Comparison of ENCODE assay signal across 11 cellular contexts in the genomic region with DNA sequence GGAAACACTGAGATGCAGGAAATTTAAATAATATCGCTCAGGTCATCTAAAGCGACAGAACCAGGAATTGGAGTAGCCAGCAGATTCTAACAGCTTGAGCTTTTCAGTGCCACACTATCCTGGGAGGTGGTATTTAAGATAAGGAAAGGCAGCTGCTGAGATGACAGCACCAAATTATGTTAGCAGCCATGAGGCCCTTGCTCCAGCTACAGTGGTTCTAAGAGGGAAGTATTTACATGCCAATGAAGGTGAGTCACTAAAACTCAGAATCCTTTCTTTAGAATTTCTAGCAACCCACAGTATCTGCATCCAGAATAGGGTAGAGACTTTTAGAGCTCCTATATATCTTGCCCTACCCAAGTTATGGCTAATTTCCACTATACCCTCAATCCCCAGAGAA.
DNase-seq lines count a peak whose midpoint lies in the region; TF ChIP-seq lines count a peak whose summit lies in the region.
"Had no signal": no experiment of that assay in that cellular context is flagged by ENCODE, and none has a peak within 500 bp of the region (broad histone marks: within the 10 kb centered on the region; RNA-seq: fewer than 3 reads in every experiment).

No MANE protein-coding gene starts in this region.

- no peak overlapping the region for H3K4me3 ChIP-seq in brain microvascular endothelial cell (ENCODE audit: low read depth, low read length)

- H3K27me3 Mint-ChIP-seq in HFFc6 (ENCODE audit: insufficient read depth): no peaks in the 10 kb centered on the region; the same call in 1 of the 2 replicates

- DNase-seq in A172 (ENCODE audit: low spot score) (peak; percentile 64), HFFc6 (peak; percentile 62), brain microvascular endothelial cell (peak; percentile 56), iris pigment epithelial cell (ENCODE audit: low read depth) (peak; percentile 71), NCI-H187 (lab: John Stamatoyannopoulos, UW) (no peak), NAMALWA (ENCODE audit: low spot score) (no peak), NCI-H2029 treated with DMSO at 0.1 percent for 48 hours (lab: John Stamatoyannopoulos, UW) (no peak)
- no peak for DNase-seq in activated CD8-positive, alpha-beta memory T cell treated with anti-CD3 and anti-CD28 coated beads, Interleukin-2, amount 50 U/mL, for 4 hours
- DNase-seq: hippocampal formation, NCI-H1105 treated with DMSO at 0.1 percent for 48 hours, occipital lobe had no signal

- H3K4me1 Mint-ChIP-seq in HFFc6 (ENCODE audit: low read depth): peaks cover 37% of the 10 kb centered on the region

- TF ChIP-seq CTCF in HFFc6 (IDR thresholded peaks at IDR 0.05) (no peak), brain microvascular endothelial cell (IDR thresholded peaks at IDR 0.05; ENCODE audit: low read depth, low read length, missing control alignments) (no peak)

- H3K27me3 ChIP-seq in brain microvascular endothelial cell (replicated peaks): no peaks in the 10 kb centered on the region

- in situ Hi-C loops in brain microvascular endothelial cell (cut with HindIII; ENCODE audit: low pct_ligation_motif_present, low sequenced_read_pairs): no loop called here

- no peaks in the 10 kb centered on the region for H3K36me3 Mint-ChIP-seq in HFFc6 (ENCODE audit: low read depth)

- H3K27ac ChIP-seq in brain microvascular endothelial cell: no peak overlapping the region

- H3K36me3 ChIP-seq in brain microvascular endothelial cell (replicated peaks): no peaks in the 10 kb centered on the region

- H3K4me3 Mint-ChIP-seq in HFFc6: no peak overlapping the region

- no peaks in the 10 kb centered on the region for H3K9me3 Mint-ChIP-seq in HFFc6

- H3K27ac Mint-ChIP-seq in HFFc6: no peak overlapping the region

Comparison
In these comparisons a context has a peak if more than half of its experiments do, and no peak if none do; other contexts are left out.
1. DNase-seq: peak in A172 (single experiment), HFFc6 (single experiment), brain microvascular endothelial cell (single experiment) and iris pigment epithelial cell (single experiment); none in NCI-H187 (0 of 2), activated CD8-positive, alpha-beta memory T cell treated with anti-CD3 and anti-CD28 coated beads, Interleukin-2, amount 50 U/mL, for 4 hours (single experiment), NAMALWA (single experiment) and NCI-H2029 treated with DMSO at 0.1 percent for 48 hours (single experiment).